Comparison of ENCODE assay signal across 9 cellular contexts in the genomic region with DNA sequence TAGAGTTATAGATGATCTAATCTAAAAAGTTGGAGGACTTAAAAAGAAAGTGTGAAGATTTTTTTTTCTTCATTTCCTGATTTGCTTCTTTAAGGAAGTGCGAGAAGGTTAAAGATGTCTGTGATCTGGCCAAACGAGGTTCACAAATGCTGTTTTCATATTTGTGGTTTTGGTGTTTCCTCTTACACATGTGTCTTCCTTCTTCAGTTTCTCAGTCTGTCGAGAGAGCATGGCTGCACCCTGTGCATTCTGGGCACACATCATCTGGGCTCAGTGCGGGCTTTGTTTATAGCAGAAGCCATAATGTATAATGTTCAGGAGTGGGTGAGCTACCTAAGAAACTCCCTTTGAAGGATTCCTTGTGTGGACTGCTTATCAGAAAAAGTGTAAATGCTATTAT.
DNase-seq lines count a peak whose midpoint lies in the region; ATAC-seq and TF ChIP-seq lines count a peak whose summit lies in the region.
"Had no signal": no experiment of that assay in that cellular context is flagged by ENCODE, and none has a peak within 500 bp of the region (broad histone marks: within the 10 kb centered on the region; RNA-seq: fewer than 3 reads in every experiment).

No MANE protein-coding gene starts in this region.

- no peak for TF ChIP-seq CTCF in brain microvascular endothelial cell (IDR thresholded peaks at IDR 0.05; ENCODE audit: low read depth, low read length, missing control alignments)

- H3K9ac ChIP-seq in skeletal muscle satellite cell (ENCODE audit: low read depth, low read length), result peak overlapping the region; percentile 41

- H3K4me2 ChIP-seq in skeletal muscle satellite cell (ENCODE audit: low read length), result peak overlapping the region; percentile 54
- H3K4me2 ChIP-seq: A549 had no signal

- peaks cover 13% of the 10 kb centered on the region for H3K4me1 ChIP-seq in skeletal muscle satellite cell (ENCODE audit: control insufficient read depth, insufficient read depth, low read length)
- H3K4me1 ChIP-seq: A549 had no signal

- DNase-seq in Right ventricle myocardium superior (no peak), Right ventricle myocardium inferior (ENCODE audit: missing footprints) (no peak), T-helper 1 cell (peak; percentile 7 to 86 (median 34)), brain microvascular endothelial cell (peak; percentile 68), NCI-H82 treated with DMSO at 0.1 percent for 48 hours (lab: John Stamatoyannopoulos, UW; ENCODE audit: unreplicated experiment) (no peak), NCI-H128 (lab: John Stamatoyannopoulos, UW; ENCODE audit: unreplicated experiment) (no peak)

- no peaks in the 10 kb centered on the region for H3K27me3 ChIP-seq in brain microvascular endothelial cell (replicated peaks)
- H3K27me3 ChIP-seq in skeletal muscle satellite cell (ENCODE audit: control insufficient read depth, insufficient read depth, low read length), result no peaks in the 10 kb centered on the region

- peak overlapping the region; percentile 28 for H3K27ac ChIP-seq in brain microvascular endothelial cell
- H3K27ac ChIP-seq: A549 had no signal

- H3K9me3 ChIP-seq in skeletal muscle satellite cell (replicated peaks; ENCODE audit: low read length), result no peaks in the 10 kb centered on the region
- H3K9me3 ChIP-seq: A549 had no signal

- peak; percentile 27 for ATAC-seq in Right ventricle myocardium superior (ENCODE audit: poor library complexity)
- ATAC-seq in Right ventricle myocardium inferior, result no peak
- ATAC-seq in HG03354 (IDR thresholded peaks at IDR 0.05; ENCODE audit: poor library complexity, severe bottlenecking, unreplicated experiment), result peak; percentile 97
- ATAC-seq: A549 had no signal

- no peak overlapping the region for H3K4me3 ChIP-seq in brain microvascular endothelial cell (ENCODE audit: low read depth, low read length)
- H3K4me3 ChIP-seq in skeletal muscle satellite cell (ENCODE audit: low read length), result no peak overlapping the region
- H3K4me3 ChIP-seq: A549 had no signal

- in situ Hi-C loops in brain microvascular endothelial cell (cut with HindIII; ENCODE audit: low pct_ligation_motif_present, low sequenced_read_pairs), result no loop called here

- intact Hi-C loops in Right ventricle myocardium superior (cut with DNase I), result no loop called here
- intact Hi-C loops in Right ventricle myocardium inferior (cut with DNase I), result no loop called here

- no peaks in the 10 kb centered on the region for H3K36me3 ChIP-seq in brain microvascular endothelial cell (replicated peaks)
- H3K36me3 ChIP-seq in skeletal muscle satellite cell (ENCODE audit: insufficient read depth, low read length), result no peaks in the 10 kb centered on the region

Comparison
In these comparisons a context has a peak if more than half of its experiments do, and no peak if none do; other contexts are left out.
1. DNase-seq: peak in T-helper 1 cell (5 of 5) and brain microvascular endothelial cell (single experiment); none in Right ventricle myocardium superior (single experiment), Right ventricle myocardium inferior (single experiment), NCI-H82 treated with DMSO at 0.1 percent for 48 hours (single experiment) and NCI-H128 (single experiment).